In genomic region chr19:29705706-29706105, GRCh38 we compare ENCODE assay signal across 18 cellular contexts. TPM values are rescaled to one million over a fixed set of nuclear protein-coding genes. Genes with fewer than 3 reads are reported as not detected.
DNase-seq lines count a peak whose midpoint lies in the region; ATAC-seq and TF ChIP-seq lines count a peak whose summit lies in the region.
"Had no signal": no experiment of that assay in that cellular context is flagged by ENCODE, and none has a peak within 500 bp of the region (broad histone marks: within the 10 kb centered on the region; RNA-seq: fewer than 3 reads in every experiment).

No MANE protein-coding gene starts in this region.

- H3K27ac Mint-ChIP-seq in activated T-cell treated with anti-CD3 and anti-CD28 coated beads, Interleukin-2, amount 50 U/mL, for 72 hours = peak overlapping the region; percentile 73
- H3K27ac Mint-ChIP-seq in stimulated activated naive CD8-positive, alpha-beta T cell treated with anti-CD3 and anti-CD28 coated beads, Interleukin-15, amount 100 ng/mL, for 72 hours = peak overlapping the region; percentile 96 to 98
- H3K27ac Mint-ChIP-seq in glutamatergic neuron (ENCODE audit: unreplicated experiment) = no peak overlapping the region

- H3K27me3 Mint-ChIP-seq in activated T-cell treated with anti-CD3 and anti-CD28 coated beads, Interleukin-2, amount 50 U/mL, for 72 hours (ENCODE audit: low read depth) = no peaks in the 10 kb centered on the region
- no peaks in the 10 kb centered on the region for H3K27me3 Mint-ChIP-seq in stimulated activated naive CD8-positive, alpha-beta T cell treated with anti-CD3 and anti-CD28 coated beads, Interleukin-15, amount 100 ng/mL, for 72 hours
- H3K27me3 Mint-ChIP-seq in glutamatergic neuron (ENCODE audit: unreplicated experiment) = peaks cover 8% of the 10 kb centered on the region

- no peak for ATAC-seq in activated T-cell treated with anti-CD3 and anti-CD28 coated beads, Interleukin-2, amount 50 U/mL, for 72 hours (replicated peaks in 1 of 2)
- no peak for ATAC-seq in stimulated activated naive CD8-positive, alpha-beta T cell treated with anti-CD3 and anti-CD28 coated beads, Interleukin-15, amount 100 ng/mL, for 72 hours
- no peak for ATAC-seq in GM18873 (IDR thresholded peaks at IDR 0.05; ENCODE audit: low FRiP score, unreplicated experiment)
- ATAC-seq: GM23338, psoas muscle had no signal

- H3K36me3 Mint-ChIP-seq in activated T-cell treated with anti-CD3 and anti-CD28 coated beads, Interleukin-2, amount 50 U/mL, for 72 hours (ENCODE audit: insufficient read depth in 2 of 2) = peaks cover 7 to 14% of the 10 kb centered on the region in 2 donors
- no peaks in the 10 kb centered on the region for H3K36me3 Mint-ChIP-seq in glutamatergic neuron (ENCODE audit: unreplicated experiment)

- H3K9me3 Mint-ChIP-seq in activated T-cell treated with anti-CD3 and anti-CD28 coated beads, Interleukin-2, amount 50 U/mL, for 72 hours = no peaks in the 10 kb centered on the region
- no peaks in the 10 kb centered on the region for H3K9me3 Mint-ChIP-seq in stimulated activated naive CD8-positive, alpha-beta T cell treated with anti-CD3 and anti-CD28 coated beads, Interleukin-15, amount 100 ng/mL, for 72 hours
- H3K9me3 Mint-ChIP-seq in glutamatergic neuron (ENCODE audit: unreplicated experiment) = no peaks in the 10 kb centered on the region
- H3K9me3 Mint-ChIP-seq: GM23338 had no signal

- TF ChIP-seq CTCF in VCaP (conservative IDR thresholded peaks at IDR 0.05) (no peak), glutamatergic neuron (IDR thresholded peaks at IDR 0.05; ENCODE audit: partially characterized antibody, unreplicated experiment) (no peak)

- no peak for DNase-seq in activated T-cell treated with anti-CD3 and anti-CD28 coated beads, Interleukin-2, amount 50 U/mL, for 72 hours
- no peak for DNase-seq in activated T-cell treated with anti-CD3 and anti-CD28 coated beads for 4 hours
- DNase-seq in epidermal melanocyte (ENCODE audit: insufficient read length, low spot score) = peak; percentile 84
- DNase-seq in stimulated activated naive CD8-positive, alpha-beta T cell treated with anti-CD3 and anti-CD28 coated beads, Interleukin-15, amount 100 ng/mL, for 72 hours = no peak
- no peak for DNase-seq in AG08395 (ENCODE audit: low spot score)
- DNase-seq in glutamatergic neuron = no peak
- DNase-seq: cortex of kidney; NCI-H1105 treated with DMSO at 0.1 percent for 48 hours; NCI-H510A; Peyer's patch; psoas muscle; SJCRH30; stimulated activated CD4-positive, alpha-beta T cell treated with anti-CD3 and anti-CD28 coated beads, Interleukin-4, amount 100 ng/mL, for 24 hours; substantia nigra had no signal

- H3K4me3 Mint-ChIP-seq in activated T-cell treated with anti-CD3 and anti-CD28 coated beads, Interleukin-2, amount 50 U/mL, for 72 hours = peak overlapping the region in 1 of 2 donors; percentile 74
- H3K4me3 Mint-ChIP-seq in stimulated activated naive CD8-positive, alpha-beta T cell treated with anti-CD3 and anti-CD28 coated beads, Interleukin-15, amount 100 ng/mL, for 72 hours = peak overlapping the region in 1 of 2 donors; percentile 68
- H3K4me3 Mint-ChIP-seq in glutamatergic neuron (ENCODE audit: unreplicated experiment) = no peak overlapping the region
- H3K4me3 Mint-ChIP-seq: GM23338 had no signal

- peak overlapping the region; percentile 15; the same call in 1 of the 2 replicates for H3K27ac ChIP-seq in VCaP
- H3K27ac ChIP-seq: Peyer's patch, SJCRH30, vagina had no signal

- H3K4me1 Mint-ChIP-seq in activated T-cell treated with anti-CD3 and anti-CD28 coated beads, Interleukin-2, amount 50 U/mL, for 72 hours (ENCODE audit: low read depth) = peaks cover 66% of the 10 kb centered on the region
- H3K4me1 Mint-ChIP-seq in stimulated activated naive CD8-positive, alpha-beta T cell treated with anti-CD3 and anti-CD28 coated beads, Interleukin-15, amount 100 ng/mL, for 72 hours = peaks cover 76% of the 10 kb centered on the region
- H3K4me1 Mint-ChIP-seq in glutamatergic neuron (ENCODE audit: low read depth, unreplicated experiment) = peaks cover 2% of the 10 kb centered on the region
- H3K4me1 Mint-ChIP-seq: GM23338 had no signal

RNA-seq across cellular contexts. Expression of gene C19orf12, which starts 9.4 kb away (rescaled TPM):
- total RNA-seq in activated T-cell treated with anti-CD3 and anti-CD28 coated beads, Interleukin-2, amount 50 U/mL, for 72 hours = 10 to 100 TPM; 32.1 to 35.6 TPM
- total RNA-seq in glutamatergic neuron (ENCODE audit: unreplicated experiment) = 66.7 TPM

RNA-seq across cellular contexts. Expression of gene PLEKHF1, which starts 40.4 kb away (rescaled TPM):
- 10 to 100 TPM; 21.3 to 21.5 TPM for total RNA-seq in activated T-cell treated with anti-CD3 and anti-CD28 coated beads, Interleukin-2, amount 50 U/mL, for 72 hours
- 0.96 TPM for total RNA-seq in glutamatergic neuron (ENCODE audit: unreplicated experiment)

Comparison
In these comparisons a context has a peak if more than half of its experiments do, and no peak if none do; other contexts are left out.
1. RNA of gene PLEKHF1, which starts 40.4 kb away (total RNA-seq): 21.3 to 21.5 TPM in activated T-cell treated with anti-CD3 and anti-CD28 coated beads, Interleukin-2, amount 50 U/mL, for 72 hours; 0.96 TPM in glutamatergic neuron (single experiment); every median in the first group is over 10 times any median in the second.